In genomic region chr2:102356381-102356712, GRCh38 we compare ENCODE assay signal across 8 cellular contexts. TPM values are rescaled to one million over a fixed set of nuclear protein-coding genes. Genes with fewer than 3 reads are reported as not detected.
DNase-seq lines count a peak whose midpoint lies in the region; ATAC-seq and TF ChIP-seq lines count a peak whose summit lies in the region.

No MANE protein-coding gene starts in this region.

- 24 to 31% methylated on average over 7 of the region's 7 CpGs for WGBS in tibial nerve, 2 donors

- H3K4me1 ChIP-seq in tibial nerve, result peaks cover 0 to 6% (median 0%) of the 10 kb centered on the region in 4 donors

- no peak for ATAC-seq in activated CD8-positive, alpha-beta T cell treated with anti-CD3 and anti-CD28 coated beads for 36 hours
- ATAC-seq in HG02571 (IDR thresholded peaks at IDR 0.05; ENCODE audit: unreplicated experiment), result no peak

- no peak for TF ChIP-seq EP300 in tibial nerve (IDR thresholded peaks at IDR 0.05)

- POLR2A ChIA-PET in activated CD8-positive, alpha-beta T cell treated with anti-CD3 and anti-CD28 coated beads for 36 hours (lab: Charles Lee), result interaction anchor here (1.1 to 1.5 kb wide), 6 partner anchors 8 to 98 kb away, joined by 3 to 5 read pairs (median 4); no protein-coding TSS in a partner anchor

- H3K9me3 Mint-ChIP-seq in activated T-cell treated with anti-CD3 and anti-CD28 coated beads, Interleukin-2, amount 50 U/mL, for 24 hours, result no peaks in the 10 kb centered on the region
- H3K9me3 Mint-ChIP-seq in activated CD8-positive, alpha-beta T cell treated with anti-CD3 and anti-CD28 coated beads for 36 hours, result no peaks in the 10 kb centered on the region
- H3K9me3 Mint-ChIP-seq in immature natural killer cell, result no peaks in the 10 kb centered on the region

- peak overlapping the region; percentile 99 for H3K27ac Mint-ChIP-seq in activated T-cell treated with anti-CD3 and anti-CD28 coated beads, Interleukin-2, amount 50 U/mL, for 24 hours
- H3K27ac Mint-ChIP-seq in activated CD8-positive, alpha-beta T cell treated with anti-CD3 and anti-CD28 coated beads for 36 hours, result peak overlapping the region; percentile 98
- H3K27ac Mint-ChIP-seq in immature natural killer cell, result peak overlapping the region; percentile 96 to 99 (median 97)

- TF ChIP-seq POLR2A in tibial nerve (IDR thresholded peaks at IDR 0.05), result no peak

- no peaks in the 10 kb centered on the region for H3K27me3 ChIP-seq in tibial nerve

- H3K27ac ChIP-seq in tibial nerve, result peak overlapping the region in 2 of 4 donors; percentile 62 to 77

- H3K27me3 Mint-ChIP-seq in activated T-cell treated with anti-CD3 and anti-CD28 coated beads, Interleukin-2, amount 50 U/mL, for 24 hours, result no peaks in the 10 kb centered on the region
- no peaks in the 10 kb centered on the region for H3K27me3 Mint-ChIP-seq in activated CD8-positive, alpha-beta T cell treated with anti-CD3 and anti-CD28 coated beads for 36 hours
- peaks cover 4 to 7% (median 4%) of the 10 kb centered on the region in 3 donors for H3K27me3 Mint-ChIP-seq in immature natural killer cell (ENCODE audit: low read depth in 3 of 3)

- intact Hi-C loops in activated CD8-positive, alpha-beta T cell treated with anti-CD3 and anti-CD28 coated beads for 36 hours (cut with micrococcal nuclease), result loop anchor here (2.0 to 5.0 kb wide), 2 partner anchors 86 to 334 kb away; no protein-coding TSS in a partner anchor

- no peak for TF ChIP-seq CTCF in activated CD8-positive, alpha-beta T cell treated with anti-CD3 and anti-CD28 coated beads for 36 hours (IDR thresholded peaks at IDR 0.05)
- TF ChIP-seq CTCF in tibial nerve (IDR thresholded peaks at IDR 0.05), result no peak

- CTCF ChIA-PET in activated CD8-positive, alpha-beta T cell treated with anti-CD3 and anti-CD28 coated beads for 36 hours (lab: Charles Lee), result interaction anchor here (0.5 to 3.6 kb wide), 25 partner anchors 11 to 1357 kb away, joined by 3 to 27 read pairs (median 4); no protein-coding TSS in a partner anchor

- H3K4me3 ChIP-seq in tibial nerve, result peak overlapping the region; percentile 35 to 72 (median 57)

- no peaks in the 10 kb centered on the region for H3K36me3 ChIP-seq in tibial nerve

- H3K4me3 Mint-ChIP-seq in activated T-cell treated with anti-CD3 and anti-CD28 coated beads, Interleukin-2, amount 50 U/mL, for 24 hours, result peak overlapping the region; percentile 98
- peak overlapping the region; percentile 96 for H3K4me3 Mint-ChIP-seq in activated CD8-positive, alpha-beta T cell treated with anti-CD3 and anti-CD28 coated beads for 36 hours
- H3K4me3 Mint-ChIP-seq in immature natural killer cell, result peak overlapping the region; percentile 98 to 100 (median 98)

- no peaks in the 10 kb centered on the region for H3K9me3 ChIP-seq in tibial nerve

- H3K4me1 Mint-ChIP-seq in activated T-cell treated with anti-CD3 and anti-CD28 coated beads, Interleukin-2, amount 50 U/mL, for 24 hours (ENCODE audit: low read depth), result peaks cover 59% of the 10 kb centered on the region
- peaks cover 41% of the 10 kb centered on the region for H3K4me1 Mint-ChIP-seq in activated CD8-positive, alpha-beta T cell treated with anti-CD3 and anti-CD28 coated beads for 36 hours (ENCODE audit: low read depth)
- peaks cover 51 to 59% of the 10 kb centered on the region in 2 donors for H3K4me1 Mint-ChIP-seq in immature natural killer cell

- no peak for DNase-seq in activated T-cell treated with anti-CD3 and anti-CD28 coated beads, Interleukin-2, amount 50 U/mL, for 24 hours
- DNase-seq in activated T-cell treated with anti-CD3 and anti-CD28 coated beads, Interleukin-2, amount 50 U/mL, for 48 hours, result no peak
- no peak for DNase-seq in activated CD8-positive, alpha-beta T cell treated with anti-CD3 and anti-CD28 coated beads for 36 hours
- no peak for DNase-seq in immature natural killer cell
- DNase-seq in tibial nerve (ENCODE audit: low spot score in 2 of 2), result no peak
- DNase-seq in inferior parietal cortex (ENCODE audit: extremely low spot score), result no peak
- DNase-seq in ureter (ENCODE audit: low spot score), result no peak

- peaks cover 42% of the 10 kb centered on the region for H3K36me3 Mint-ChIP-seq in activated T-cell treated with anti-CD3 and anti-CD28 coated beads, Interleukin-2, amount 50 U/mL, for 24 hours (ENCODE audit: low read depth)
- peaks cover 8% of the 10 kb centered on the region for H3K36me3 Mint-ChIP-seq in activated CD8-positive, alpha-beta T cell treated with anti-CD3 and anti-CD28 coated beads for 36 hours (ENCODE audit: low read depth)
- peaks cover 0 to 5% (median 0%) of the 10 kb centered on the region in 3 donors for H3K36me3 Mint-ChIP-seq in immature natural killer cell

RNA-seq across cellular contexts. Expression of gene IL18R1, which starts 0.8 kb away (rescaled TPM):
- 10 to 100 TPM; 15.0 to 15.8 TPM for total RNA-seq in activated CD8-positive, alpha-beta T cell treated with anti-CD3 and anti-CD28 coated beads for 36 hours
- polyA plus RNA-seq in immature natural killer cell, result 10 to 100 TPM; 32.9 to 49.9 (median 37.4) TPM
- 1 to 10 TPM; 1.7 to 3.9 (median 3.8) TPM for total RNA-seq in tibial nerve
- 12.4 TPM for total RNA-seq in ureter

RNA-seq across cellular contexts. Expression of gene IL1RL1, which starts 45.0 kb away (rescaled TPM):
- under 1 TPM; 0.09 to 0.20 TPM for total RNA-seq in activated CD8-positive, alpha-beta T cell treated with anti-CD3 and anti-CD28 coated beads for 36 hours
- polyA plus RNA-seq in immature natural killer cell, result 1 to 10 TPM in 1 of 3 donors, under 1 TPM in 1, not detected in 1; 0.48 to 1.8 TPM
- 10 to 100 TPM in 1 of 4 donors, 1 to 10 TPM in 3; 3.9 to 17.7 (median 6.9) TPM for total RNA-seq in tibial nerve
- total RNA-seq in ureter, result 18.3 TPM

Comparison
In these comparisons a context has a peak if more than half of its experiments do, and no peak if none do; other contexts are left out.
1. RNA of gene IL1RL1, which starts 45.0 kb away (total RNA-seq): 18.3 TPM in ureter (single experiment) and 3.9 to 17.7 TPM in tibial nerve; 0.09 to 0.20 TPM in activated CD8-positive, alpha-beta T cell treated with anti-CD3 and anti-CD28 coated beads for 36 hours; every median in the first group is over 4 times any median in the second.
2. Peak in every context shown above with its lines, with median percentiles within 50 percentile points of each other: H3K27ac Mint-ChIP-seq and H3K4me3 Mint-ChIP-seq.